In genomic region chr16:53967172-53967571, GRCh38 we compare ENCODE assay signal across 24 cellular contexts.
DNase-seq lines count a peak whose midpoint lies in the region; ATAC-seq and TF ChIP-seq lines count a peak whose summit lies in the region.
"Had no signal": no experiment of that assay in that cellular context is flagged by ENCODE, and none has a peak within 500 bp of the region (broad histone marks: within the 10 kb centered on the region; RNA-seq: fewer than 3 reads in every experiment).

No MANE protein-coding gene starts in this region.

- H3K4me1 Mint-ChIP-seq in CD4-positive, alpha-beta T cell (ENCODE audit: low read depth): no peaks in the 10 kb centered on the region
- H3K4me1 Mint-ChIP-seq: B cell; IgD-negative memory B cell; stimulated activated naive CD8-positive, alpha-beta T cell treated with anti-CD3 and anti-CD28 coated beads, Interleukin-15, amount 100 ng/mL, for 72 hours had no signal

- H3K27me3 ChIP-seq in CD4-positive, alpha-beta T cell (ENCODE audit: control insufficient read depth, insufficient read depth, low read length): no peaks in the 10 kb centered on the region
- H3K27me3 ChIP-seq: tibial nerve had no signal

- DNase-seq in Right ventricle myocardium inferior (ENCODE audit: missing footprints): no peak
- no peak for DNase-seq in cardiac septum (ENCODE audit: low spot score)
- peak; percentile 84 for DNase-seq in cerebellum (ENCODE audit: low spot score)
- peak; percentile 45 for DNase-seq in inferior parietal cortex (ENCODE audit: extremely low spot score)
- peak; percentile 38 for DNase-seq in superior temporal gyrus (ENCODE audit: extremely low spot score)
- DNase-seq in CD4-positive, alpha-beta T cell: no peak
- no peak for DNase-seq in RKO (ENCODE audit: low spot score)
- DNase-seq: activated CD4-positive, alpha-beta T cell treated with anti-CD3 and anti-CD28 coated beads for 48 hours; activated gamma-delta T cell treated with Interleukin-2 at 50 U/mL for 16 hours; activated T-cell treated with anti-CD3 and anti-CD28 coated beads, Interleukin-2, amount 50 U/mL, for 1 hour; DMS79 treated with DMSO at 0.1 percent for 48 hours; effector CD4-positive, alpha-beta T cell; mesendoderm; NCI-H1092; NCI-H1930; small intestine; stimulated activated CD8-positive, alpha-beta memory T cell treated with anti-CD3 and anti-CD28 coated beads, Interleukin-4, amount 100 ng/mL, for 48 hours; stimulated activated naive CD8-positive, alpha-beta T cell treated with anti-CD3 and anti-CD28 coated beads, Interleukin-15, amount 100 ng/mL, for 72 hours had no signal

- no peak overlapping the region for H3K27ac Mint-ChIP-seq in CD4-positive, alpha-beta T cell
- H3K27ac Mint-ChIP-seq: B cell; IgD-negative memory B cell; stimulated activated naive CD8-positive, alpha-beta T cell treated with anti-CD3 and anti-CD28 coated beads, Interleukin-15, amount 100 ng/mL, for 72 hours had no signal

- H3K27me3 Mint-ChIP-seq in CD4-positive, alpha-beta T cell: no peaks in the 10 kb centered on the region
- H3K27me3 Mint-ChIP-seq: B cell; IgD-negative memory B cell; stimulated activated naive CD8-positive, alpha-beta T cell treated with anti-CD3 and anti-CD28 coated beads, Interleukin-15, amount 100 ng/mL, for 72 hours had no signal

- no peak overlapping the region for H3K27ac ChIP-seq in CD4-positive, alpha-beta T cell (ENCODE audit: low read depth, low read length)
- H3K27ac ChIP-seq: epithelial cell of prostate, tibial nerve had no signal

- no peak for TF ChIP-seq CTCF in CD4-positive, alpha-beta T cell (IDR thresholded peaks at IDR 0.05)

- intact Hi-C loops in Right ventricle myocardium inferior (cut with DNase I) (loop anchor here (5.0 to 10.0 kb wide), 3 partner anchors 208 to 1418 kb away; no protein-coding TSS in a partner anchor), cardiac septum (cut with DNase I) (no loop called here)
- intact Hi-C loops in CD4-positive, alpha-beta T cell (cut with DNase I, micrococcal nuclease): loop anchor here in 1 of 2 experiments (5.0 kb wide), 1 partner anchor 955 kb away; no protein-coding TSS in a partner anchor

- no peak overlapping the region for H3K4me3 Mint-ChIP-seq in CD4-positive, alpha-beta T cell
- H3K4me3 Mint-ChIP-seq: B cell; IgD-negative memory B cell; stimulated activated naive CD8-positive, alpha-beta T cell treated with anti-CD3 and anti-CD28 coated beads, Interleukin-15, amount 100 ng/mL, for 72 hours had no signal

- POLR2A ChIA-PET in CD4-positive, alpha-beta T cell (lab: Charles Lee): no interaction called here

- CTCF ChIA-PET in CD4-positive, alpha-beta T cell (lab: Charles Lee): no interaction called here

- no peaks in the 10 kb centered on the region for H3K9me3 Mint-ChIP-seq in CD4-positive, alpha-beta T cell
- H3K9me3 Mint-ChIP-seq: IgD-negative memory B cell; stimulated activated naive CD8-positive, alpha-beta T cell treated with anti-CD3 and anti-CD28 coated beads, Interleukin-15, amount 100 ng/mL, for 72 hours had no signal

- ATAC-seq in Right ventricle myocardium inferior (peak; percentile 64), GM21526 (IDR thresholded peaks at IDR 0.05; ENCODE audit: low FRiP score, unreplicated experiment) (no peak)
- ATAC-seq in CD4-positive, alpha-beta T cell (ENCODE audit: poor library complexity): no peak
- ATAC-seq: HCT116; stimulated activated naive CD8-positive, alpha-beta T cell treated with anti-CD3 and anti-CD28 coated beads, Interleukin-15, amount 100 ng/mL, for 72 hours had no signal

- peaks cover 5% of the 10 kb centered on the region for H3K36me3 Mint-ChIP-seq in CD4-positive, alpha-beta T cell (ENCODE audit: low read depth)

- no peaks in the 10 kb centered on the region for H3K9me3 ChIP-seq in CD4-positive, alpha-beta T cell (ENCODE audit: control insufficient read depth, low read length)
- H3K9me3 ChIP-seq: tibial nerve had no signal

Comparison
In these comparisons a context has a peak if more than half of its experiments do, and no peak if none do; other contexts are left out.
1. DNase-seq: peak in cerebellum (single experiment), inferior parietal cortex (single experiment) and superior temporal gyrus (single experiment); none in Right ventricle myocardium inferior (single experiment), cardiac septum (single experiment), CD4-positive, alpha-beta T cell (0 of 10) and RKO (single experiment).